In the genomic region with DNA sequence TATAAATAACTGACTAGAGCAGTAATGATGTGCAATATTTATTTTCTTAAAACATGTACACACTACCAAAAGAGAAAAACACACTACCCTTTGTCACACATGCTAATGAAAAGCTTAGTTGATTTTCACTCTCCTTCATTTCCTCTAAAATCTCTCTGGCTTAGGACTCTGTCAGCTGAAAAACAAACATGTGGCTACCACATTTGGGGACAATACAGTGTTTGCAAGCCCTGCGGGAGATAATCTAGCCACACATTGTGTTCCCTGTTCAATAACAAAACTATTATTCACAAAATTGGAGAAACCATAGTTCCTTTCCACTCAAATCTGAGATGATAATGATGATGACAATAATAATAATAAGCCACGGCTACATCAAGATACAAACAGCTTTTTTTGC, we compare ENCODE assay signal across 24 cellular contexts. TPM values are rescaled to one million over a fixed set of nuclear protein-coding genes. Genes with fewer than 3 reads are reported as not detected.
"Had no signal": no experiment of that assay in that cellular context is flagged by ENCODE, and none has a peak within 500 bp of the region (broad histone marks: within the 10 kb centered on the region; RNA-seq: fewer than 3 reads in every experiment).

No MANE protein-coding gene starts in this region.

- ATAC-seq: activated CD4-positive, CD25-positive, alpha-beta regulatory T cell treated with anti-CD3 and anti-CD28 coated beads, Interleukin-2, amount 50 U/mL, for 24 hours; activated naive CD8-positive, alpha-beta T cell treated with anti-CD3 and anti-CD28 coated beads, Interleukin-2, amount 50 U/mL, for 24 hours; activated T-cell treated with anti-CD3 and anti-CD28 coated beads, Interleukin-2, amount 50 U/mL, for 72 hours; esophagus mucosa; left ventricle myocardium superior; natural killer cell treated with Interleukin-12 subunit alpha and Interleukin-12 subunit beta and Interleukin-15 and Interleukin-18, amount 100 ng/mL, for 72 hours; psoas muscle had no signal

- H3K9me3 ChIP-seq: ovary, psoas muscle, right atrium auricular region had no signal

- H3K4me3 ChIP-seq: ovary, psoas muscle, right atrium auricular region had no signal

- H3K4me3 Mint-ChIP-seq: activated CD4-positive, alpha-beta memory T cell treated with anti-CD3 and anti-CD28 coated beads, Interleukin-2, amount 10 ng/mL, durations not matched to agents 7 days and 5 days; activated CD4-positive, alpha-beta T cell treated with anti-CD3 and anti-CD28 coated beads, Interleukin-2, amount 10 ng/mL, durations not matched to agents 24 days and 14 days; activated naive CD4-positive, alpha-beta T cell treated with anti-CD3 and anti-CD28 coated beads, Interleukin-2, amount 10 ng/mL, durations not matched to agents 7 days and 5 days; activated naive CD8-positive, alpha-beta T cell treated with anti-CD3 and anti-CD28 coated beads, Interleukin-2, amount 50 U/mL, for 24 hours; activated T-cell treated with anti-CD3 and anti-CD28 coated beads, Interleukin-2, amount 50 U/mL, for 72 hours; natural killer cell treated with Interleukin-12 subunit alpha and Interleukin-12 subunit beta and Interleukin-15 and Interleukin-18, amount 100 ng/mL, for 72 hours had no signal

- H3K9me3 Mint-ChIP-seq: activated CD4-positive, alpha-beta memory T cell treated with anti-CD3 and anti-CD28 coated beads, Interleukin-2, amount 10 ng/mL, durations not matched to agents 7 days and 5 days; activated CD4-positive, alpha-beta T cell treated with anti-CD3 and anti-CD28 coated beads, Interleukin-2, amount 10 ng/mL, durations not matched to agents 24 days and 14 days; activated naive CD4-positive, alpha-beta T cell treated with anti-CD3 and anti-CD28 coated beads, Interleukin-2, amount 10 ng/mL, durations not matched to agents 7 days and 5 days; activated naive CD8-positive, alpha-beta T cell treated with anti-CD3 and anti-CD28 coated beads, Interleukin-2, amount 50 U/mL, for 24 hours; activated T-cell treated with anti-CD3 and anti-CD28 coated beads, Interleukin-2, amount 50 U/mL, for 72 hours had no signal

- DNase-seq: activated CD4-positive, alpha-beta memory T cell treated with anti-CD3 and anti-CD28 coated beads, Interleukin-2, amount 10 ng/mL, durations not matched to agents 7 days and 5 days; activated CD4-positive, alpha-beta T cell treated with anti-CD3 and anti-CD28 coated beads, Interleukin-2, amount 10 ng/mL, durations not matched to agents 24 days and 14 days; activated effector memory CD4-positive, alpha-beta T cell treated with anti-CD3 and anti-CD28 coated beads, Interleukin-2, amount 50 U/mL, for 16 hours; activated naive CD4-positive, alpha-beta T cell treated with anti-CD3 and anti-CD28 coated beads, Interleukin-2, amount 10 ng/mL, durations not matched to agents 7 days and 5 days; activated naive CD8-positive, alpha-beta T cell treated with anti-CD3 and anti-CD28 coated beads, Interleukin-2, amount 50 U/mL, for 24 hours; activated T-cell treated with anti-CD3 and anti-CD28 coated beads, Interleukin-2, amount 50 U/mL, for 72 hours; brain microvascular endothelial cell; caudate nucleus; dermis blood vessel endothelial cell; effector CD8-positive, alpha-beta T cell; hippocampal formation; left ventricle myocardium superior; mammary epithelial cell; ovary; psoas muscle; stimulated activated CD4-positive, alpha-beta T cell treated with anti-CD3 and anti-CD28 coated beads, Interleukin-4, amount 100 ng/mL, for 24 hours; stimulated activated naive CD4-positive, alpha-beta T cell treated with Interleukin-2 at 50 U/mL for 16 hours; trophoblast cell had no signal

- H3K36me3 ChIP-seq: brain microvascular endothelial cell, ovary, right atrium auricular region had no signal

- H3K36me3 Mint-ChIP-seq: natural killer cell treated with Interleukin-12 subunit alpha and Interleukin-12 subunit beta and Interleukin-15 and Interleukin-18, amount 100 ng/mL, for 72 hours had no signal

- H3K27ac Mint-ChIP-seq: activated CD4-positive, alpha-beta memory T cell treated with anti-CD3 and anti-CD28 coated beads, Interleukin-2, amount 10 ng/mL, durations not matched to agents 7 days and 5 days; activated CD4-positive, alpha-beta T cell treated with anti-CD3 and anti-CD28 coated beads, Interleukin-2, amount 10 ng/mL, durations not matched to agents 24 days and 14 days; activated naive CD4-positive, alpha-beta T cell treated with anti-CD3 and anti-CD28 coated beads, Interleukin-2, amount 10 ng/mL, durations not matched to agents 7 days and 5 days; activated naive CD8-positive, alpha-beta T cell treated with anti-CD3 and anti-CD28 coated beads, Interleukin-2, amount 50 U/mL, for 24 hours; activated T-cell treated with anti-CD3 and anti-CD28 coated beads, Interleukin-2, amount 50 U/mL, for 72 hours; natural killer cell treated with Interleukin-12 subunit alpha and Interleukin-12 subunit beta and Interleukin-15 and Interleukin-18, amount 100 ng/mL, for 72 hours had no signal

- H3K27me3 ChIP-seq: brain microvascular endothelial cell, ovary, right atrium auricular region had no signal

- H3K27ac ChIP-seq: brain microvascular endothelial cell, ovary, psoas muscle, right atrium auricular region, VCaP had no signal

RNA-seq across cellular contexts. Expression of a gene that starts 3.5 kb away (rescaled TPM):
- total RNA-seq: activated T-cell treated with anti-CD3 and anti-CD28 coated beads, Interleukin-2, amount 50 U/mL, for 72 hours; natural killer cell treated with Interleukin-12 subunit alpha and Interleukin-12 subunit beta and Interleukin-15 and Interleukin-18, amount 100 ng/mL, for 72 hours; T-helper 2 cell treated with Interferon-gamma antibody and Interleukin-4, amounts not matched to agents 100 ng/mL and 5 ng/mL, for 36 hours had no signal

RNA-seq across cellular contexts. Expression of a gene that starts 47.8 kb away (rescaled TPM):
- total RNA-seq: activated CD4-positive, alpha-beta memory T cell treated with anti-CD3 and anti-CD28 coated beads, Interleukin-2, amount 10 ng/mL, durations not matched to agents 7 days and 5 days; activated CD4-positive, alpha-beta T cell treated with anti-CD3 and anti-CD28 coated beads, Interleukin-2, amount 10 ng/mL, durations not matched to agents 24 days and 14 days; esophagus mucosa; left ventricle myocardium superior; natural killer cell treated with Interleukin-12 subunit alpha and Interleukin-12 subunit beta and Interleukin-15 and Interleukin-18, amount 100 ng/mL, for 72 hours; right atrium auricular region had no signal
